Comparison of ENCODE assay signal across 8 cellular contexts in the genomic region with DNA sequence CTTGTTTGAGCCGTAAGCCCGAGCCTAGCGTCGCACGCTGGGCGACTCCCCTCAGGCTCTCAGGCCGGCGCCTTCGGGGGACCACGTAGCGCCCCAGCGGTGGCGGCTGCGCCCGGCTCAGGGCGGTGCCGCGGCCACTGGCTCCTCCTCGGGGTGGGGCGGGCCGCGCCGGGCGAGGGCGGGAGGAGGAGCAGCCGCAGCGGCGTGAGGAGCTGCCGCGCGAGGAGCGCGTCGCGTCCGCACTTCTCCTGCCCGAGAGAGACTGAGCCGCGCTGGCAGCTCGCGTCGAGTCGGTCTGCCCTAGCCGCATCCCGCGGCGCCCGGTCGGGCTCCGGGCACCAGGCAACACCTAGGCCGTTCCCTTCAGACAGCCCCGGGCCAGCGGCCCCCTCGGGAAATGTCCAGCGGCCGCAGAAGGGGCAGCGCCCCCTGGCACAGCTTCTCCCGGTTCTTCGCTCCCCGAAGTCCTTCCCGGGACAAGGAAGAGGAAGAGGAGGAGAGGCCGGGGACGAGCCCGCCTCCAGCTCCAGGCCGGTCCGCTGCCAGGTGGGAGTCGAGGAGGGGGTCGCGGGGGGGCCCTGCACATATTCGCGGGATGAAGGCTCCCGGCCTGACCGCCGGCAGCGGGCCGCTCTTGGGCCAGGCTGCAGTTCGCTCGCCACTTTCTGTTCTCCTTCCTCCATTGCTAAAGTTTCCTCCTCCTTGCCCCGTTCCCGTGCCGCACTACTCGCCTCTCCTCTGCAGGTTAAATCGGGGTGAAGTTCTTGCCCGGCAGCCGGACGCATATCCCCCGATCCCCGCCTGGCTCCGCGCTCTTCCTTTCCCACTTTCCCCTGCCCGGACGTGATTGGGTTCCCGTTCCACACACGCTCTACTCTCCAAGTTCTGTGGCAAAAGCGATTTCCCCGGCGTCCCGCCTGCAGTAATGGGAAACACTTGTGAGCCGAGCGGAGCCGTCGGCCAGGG. TPM values are rescaled to one million over a fixed set of nuclear protein-coding genes. Genes with fewer than 3 reads are reported as not detected.
DNase-seq lines count a peak whose midpoint lies in the region; TF ChIP-seq lines count a peak whose summit lies in the region.

A gene (plus strand): TSS at position 202 of the 966 bp plus-strand sequence. CDS start 196 bp downstream, at position 398.

- H3K27ac Mint-ChIP-seq in activated naive CD4-positive, alpha-beta T cell treated with anti-CD3 and anti-CD28 coated beads, Interleukin-2, amount 50 U/mL, for 24 hours = peak within 1 kb of the TSS; percentile 65

- H4K20me1 ChIP-seq in SK-N-SH (ENCODE audit: insufficient read depth) = no peaks in the 10 kb centered on the region
- H4K20me1 ChIP-seq in osteoblast (ENCODE audit: insufficient read depth, low read length) = peaks cover 15% of the 10 kb centered on the region

- H3K27ac ChIP-seq in SK-N-SH (ENCODE audit: low read depth in 2 of 2, low read length in 1 of 2) (peak within 1 kb of the TSS; percentile 68 to 69; a peak in 3 of 4 replicates), osteoblast (ENCODE audit: low read depth, low read length) (peak within 1 kb of the TSS; percentile 72), temporal lobe (ENCODE audit: low read depth, low read length) (peak within 1 kb of the TSS; percentile 57)

- H3K4me1 Mint-ChIP-seq in activated naive CD4-positive, alpha-beta T cell treated with anti-CD3 and anti-CD28 coated beads, Interleukin-2, amount 50 U/mL, for 24 hours = peaks cover 24% of the 10 kb centered on the region

- CTCF ChIA-PET in SK-N-SH (lab: Yijun Ruan, JAX) = interaction anchor here (0.6 to 5.0 kb wide), 13 partner anchors 8 to 440 kb away, joined by 3 to 34 read pairs (median 4); no protein-coding TSS in a partner anchor

- DNase-seq in GM03348 (ENCODE audit: low spot score) = peak; percentile 97
- peak; percentile 88 for DNase-seq in H7
- peak; percentile 83 for DNase-seq in LoVo (ENCODE audit: low spot score)
- peak; percentile 92 for DNase-seq in SK-N-SH
- DNase-seq in glomerular endothelial cell (ENCODE audit: extremely low read depth, low read depth, low spot score) = no peak
- peak; percentile 95 for DNase-seq in osteoblast (ENCODE audit: insufficient read length, low spot score, missing footprints)

- POLR2A ChIA-PET in SK-N-SH (lab: Yijun Ruan, JAX) = interaction anchor here (1.2 kb wide), 1 partner anchor 150 kb away, joined by 3 read pairs; no protein-coding TSS in a partner anchor

- no peak for TF ChIP-seq EP300 in SK-N-SH (IDR thresholded peaks at IDR 0.05; ENCODE audit: borderline replicate concordance in 1 of 2, low read depth in 1 of 2, low read length in 1 of 2)

- H3K4me3 Mint-ChIP-seq in activated naive CD4-positive, alpha-beta T cell treated with anti-CD3 and anti-CD28 coated beads, Interleukin-2, amount 50 U/mL, for 24 hours = peak within 1 kb of the TSS; percentile 94

- no peaks in the 10 kb centered on the region for H3K9me3 Mint-ChIP-seq in activated naive CD4-positive, alpha-beta T cell treated with anti-CD3 and anti-CD28 coated beads, Interleukin-2, amount 50 U/mL, for 24 hours

- H3K36me3 Mint-ChIP-seq in activated naive CD4-positive, alpha-beta T cell treated with anti-CD3 and anti-CD28 coated beads, Interleukin-2, amount 50 U/mL, for 24 hours = no peaks in the 10 kb centered on the region

- peaks cover 10% of the 10 kb centered on the region for H3K27me3 Mint-ChIP-seq in activated naive CD4-positive, alpha-beta T cell treated with anti-CD3 and anti-CD28 coated beads, Interleukin-2, amount 50 U/mL, for 24 hours

- H3K9me3 ChIP-seq in SK-N-SH = no peaks in the 10 kb centered on the region
- H3K9me3 ChIP-seq in osteoblast (ENCODE audit: low read depth, low read length) = no peaks in the 10 kb centered on the region

- H3K27me3 ChIP-seq in H7 (ENCODE audit: control insufficient read depth, insufficient read depth, low read length) (peaks cover 33% of the 10 kb centered on the region), SK-N-SH (ENCODE audit: insufficient read depth) (peaks cover 5% of the 10 kb centered on the region; the same call in 1 of the 2 replicates), osteoblast (ENCODE audit: insufficient read depth, low read length) (no peaks in the 10 kb centered on the region)

- H3K4me1 ChIP-seq in SK-N-SH (ENCODE audit: control insufficient read depth in 1 of 2, insufficient read depth in 2 of 2, low read depth in 1 of 2, low read length in 1 of 2) (peaks cover 5 to 8% of the 10 kb centered on the region in 2 experiments; a peak in 3 of 4 replicates), osteoblast (ENCODE audit: insufficient read depth, low read length) (peaks cover 12% of the 10 kb centered on the region)

- H3K4me2 ChIP-seq in SK-N-SH (peak within 1 kb of the TSS; percentile 90), osteoblast (ENCODE audit: insufficient read depth, low read length) (peak within 1 kb of the TSS; percentile 90)

- peak within 1 kb of the TSS; percentile 83 for H3K9ac ChIP-seq in SK-N-SH

- H3K4me3 ChIP-seq in H7 (ENCODE audit: insufficient read depth, low read depth, low read length) (peak within 1 kb of the TSS; percentile 77), SK-N-SH (ENCODE audit: low read depth in 2 of 2, low read length in 1 of 2) (peak within 1 kb of the TSS; percentile 91 to 93), osteoblast (ENCODE audit: insufficient read depth, low read length) (peak within 1 kb of the TSS; percentile 87)

- no peaks in the 10 kb centered on the region for H3K9me2 ChIP-seq in SK-N-SH

- H3F3A ChIP-seq in SK-N-SH (replicated peaks; ENCODE audit: insufficient read depth) = peaks cover 3% of the 10 kb centered on the region

- 2% methylated on average over 36 of the region's 102 CpGs for WGBS in SK-N-SH (ENCODE audit: low lambda C conversion rate)

- TF ChIP-seq RAD21 in SK-N-SH (IDR thresholded peaks at IDR 0.05; ENCODE audit: low read length) = no peak

- H3K36me3 ChIP-seq in H7 (replicated peaks; ENCODE audit: control insufficient read depth, insufficient read depth, low read length) (no peaks in the 10 kb centered on the region), SK-N-SH (replicated peaks in 1 of 2; ENCODE audit: control insufficient read depth in 1 of 2, insufficient read depth in 2 of 2, low read length in 1 of 2) (no peaks in the 10 kb centered on the region), osteoblast (ENCODE audit: insufficient read depth, low read length) (no peaks in the 10 kb centered on the region)

- TF ChIP-seq CTCF in SK-N-SH (IDR thresholded peaks at IDR 0.05) (peak; percentile 58), osteoblast (IDR thresholded peaks at IDR 0.05; ENCODE audit: extremely low read depth, low read depth, low read length) (no peak)

- H2AFZ ChIP-seq in SK-N-SH (ENCODE audit: low read depth) (peak within 1 kb of the TSS; percentile 99), osteoblast (ENCODE audit: low read length) (peak within 1 kb of the TSS; percentile 95)

- H3K79me2 ChIP-seq in SK-N-SH (ENCODE audit: insufficient read depth) = peaks cover 16% of the 10 kb centered on the region
- H3K79me2 ChIP-seq in osteoblast (ENCODE audit: insufficient read depth, low read length) = peaks cover 32% of the 10 kb centered on the region

TF ChIP-seq in SK-N-SH, 30 proteins besides CTCF, POLR2A, EP300 and RAD21:
- TF ChIP-seq FOXJ3 (CRISPR knock-in tag; IDR thresholded peaks at IDR 0.05) (no peak), SIN3A (IDR thresholded peaks at IDR 0.05; ENCODE audit: borderline replicate concordance, low read depth, low read length) (no peak), TCF12 (IDR thresholded peaks at IDR 0.05) (peak; percentile 51), POLR2AphosphoS5 (IDR thresholded peaks at IDR 0.05; ENCODE audit: low read depth, low read length) (peak; percentile 76), TAF1 (IDR thresholded peaks at IDR 0.05; ENCODE audit: borderline replicate concordance, low read depth, low read length) (peak; percentile 56; the same call in 1 of the 2 replicates), NRF1 (IDR thresholded peaks at IDR 0.05; ENCODE audit: low read depth, low read length) (peak; percentile 40; the same call in 1 of the 2 replicates), YY1 (IDR thresholded peaks at IDR 0.05; ENCODE audit: low read depth) (0 out of 2 replicates have a peak, but pooled peaks have one; percentile 18), MXI1 (IDR thresholded peaks at IDR 0.05; ENCODE audit: low read depth, low read length) (peak; percentile 30; the same call in 1 of the 2 replicates), GABPA (IDR thresholded peaks at IDR 0.05; ENCODE audit: low read depth) (peak; percentile 57; the same call in 1 of the 2 replicates), RXRA (IDR thresholded peaks at IDR 0.05; ENCODE audit: borderline replicate concordance, low read depth) (no peak)
- TF ChIP-seq, protein P1, sequence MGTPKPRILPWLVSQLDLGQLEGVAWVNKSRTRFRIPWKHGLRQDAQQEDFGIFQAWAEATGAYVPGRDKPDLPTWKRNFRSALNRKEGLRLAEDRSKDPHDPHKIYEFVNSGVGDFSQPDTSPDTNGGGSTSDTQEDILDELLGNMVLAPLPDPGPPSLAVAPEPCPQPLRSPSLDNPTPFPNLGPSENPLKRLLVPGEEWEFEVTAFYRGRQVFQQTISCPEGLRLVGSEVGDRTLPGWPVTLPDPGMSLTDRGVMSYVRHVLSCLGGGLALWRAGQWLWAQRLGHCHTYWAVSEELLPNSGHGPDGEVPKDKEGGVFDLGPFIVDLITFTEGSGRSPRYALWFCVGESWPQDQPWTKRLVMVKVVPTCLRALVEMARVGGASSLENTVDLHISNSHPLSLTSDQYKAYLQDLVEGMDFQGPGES (IDR thresholded peaks at IDR 0.05; ENCODE audit: low read depth, low read length) = no peak
- TF ChIP-seq, protein P2, sequence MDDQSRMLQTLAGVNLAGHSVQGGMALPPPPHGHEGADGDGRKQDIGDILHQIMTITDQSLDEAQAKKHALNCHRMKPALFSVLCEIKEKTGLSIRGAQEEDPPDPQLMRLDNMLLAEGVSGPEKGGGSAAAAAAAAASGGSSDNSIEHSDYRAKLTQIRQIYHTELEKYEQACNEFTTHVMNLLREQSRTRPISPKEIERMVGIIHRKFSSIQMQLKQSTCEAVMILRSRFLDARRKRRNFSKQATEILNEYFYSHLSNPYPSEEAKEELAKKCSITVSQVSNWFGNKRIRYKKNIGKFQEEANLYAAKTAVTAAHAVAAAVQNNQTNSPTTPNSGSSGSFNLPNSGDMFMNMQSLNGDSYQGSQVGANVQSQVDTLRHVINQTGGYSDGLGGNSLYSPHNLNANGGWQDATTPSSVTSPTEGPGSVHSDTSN (IDR thresholded peaks at IDR 0.05) = no peak
- TF ChIP-seq, protein P3, sequence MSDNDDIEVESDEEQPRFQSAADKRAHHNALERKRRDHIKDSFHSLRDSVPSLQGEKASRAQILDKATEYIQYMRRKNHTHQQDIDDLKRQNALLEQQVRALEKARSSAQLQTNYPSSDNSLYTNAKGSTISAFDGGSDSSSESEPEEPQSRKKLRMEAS (IDR thresholded peaks at IDR 0.05; ENCODE audit: low read depth) = peak; percentile 74

RNA-seq across cellular contexts. Expression of the gene that starts here (rescaled TPM):
- 3.7 and 5.7 TPM in 2 replicates for total RNA-seq in H7 (2014; rRNA removed; shearing (Covaris generic))
- 2.4 and 2.8 TPM in 2 replicates for polyA plus RNA-seq in SK-N-SH (2012; rRNA removed)
- 2.7 TPM in 2 replicates for polyA plus RNA-seq in SK-N-SH (2012; cell fraction: cytosol; rRNA removed)
- polyA plus RNA-seq in SK-N-SH (2012; cell fraction: nucleus; rRNA removed) = 4.8 and 10.2 TPM in 2 replicates
- total RNA-seq in glomerular endothelial cell = 14.8 and 22.3 TPM in 2 replicates
- 18.9 and 20.3 TPM in 2 replicates for total RNA-seq in osteoblast
- 4.9 TPM for total RNA-seq in temporal lobe
